In the genomic region with DNA sequence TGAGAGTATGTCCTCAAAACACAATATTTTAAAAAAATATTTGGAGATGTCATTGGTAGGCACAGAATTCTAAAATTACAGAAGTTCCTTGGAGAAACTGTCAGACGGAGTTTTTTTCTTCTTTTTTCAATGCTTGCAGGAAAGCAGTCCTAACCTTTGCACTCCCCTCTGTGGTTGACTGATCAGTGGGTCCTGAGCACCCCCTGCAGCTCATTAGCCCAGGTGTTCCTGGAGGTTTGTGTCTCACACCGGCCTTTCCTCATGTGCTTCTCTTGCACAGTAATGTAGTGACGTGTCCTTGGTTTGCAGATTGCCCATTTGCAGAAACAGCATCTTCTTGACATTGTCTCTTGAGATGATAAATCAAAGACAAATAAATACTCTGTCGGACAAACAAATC, we compare ENCODE assay signal across 8 cellular contexts.
DNase-seq lines count a peak whose midpoint lies in the region; ATAC-seq, FAIRE-seq and TF ChIP-seq lines count a peak whose summit lies in the region.

No MANE protein-coding gene starts in this region.

- H3K4me3 Mint-ChIP-seq in T-helper 2 cell treated with Interferon-gamma antibody and Interleukin-4, amounts not matched to agents 5 μg/mL and 100 μg/mL, for 36 hours: no peak overlapping the region

- H3K9me3 Mint-ChIP-seq in T-helper 2 cell treated with Interferon-gamma antibody and Interleukin-4, amounts not matched to agents 5 μg/mL and 100 μg/mL, for 36 hours: no peaks in the 10 kb centered on the region

- 10 to 29% methylated on average over 4 of the region's 4 CpGs for WGBS in body of pancreas, 2 donors
- WGBS in ovary, 3 donors: 31 to 58% (median 36%) methylated on average over 4 of the region's 4 CpGs

- TF ChIP-seq POLR2A in H54 (IDR thresholded peaks at IDR 0.05; ENCODE audit: low read depth, low read length) (no peak), body of pancreas (IDR thresholded peaks at IDR 0.05) (no peak), ovary (IDR thresholded peaks at IDR 0.05) (no peak)

- no peaks in the 10 kb centered on the region for H3K4me1 Mint-ChIP-seq in T-helper 2 cell treated with Interferon-gamma antibody and Interleukin-4, amounts not matched to agents 5 μg/mL and 100 μg/mL, for 36 hours (ENCODE audit: low read depth)

- peak in 4 of 7 experiments; percentile 10 to 48 (median 23) for TF ChIP-seq CTCF in body of pancreas (IDR thresholded peaks at IDR 0.05)
- TF ChIP-seq CTCF in ovary (IDR thresholded peaks at IDR 0.05): no peak

- H3K27me3 Mint-ChIP-seq in T-helper 2 cell treated with Interferon-gamma antibody and Interleukin-4, amounts not matched to agents 5 μg/mL and 100 μg/mL, for 36 hours (ENCODE audit: low read depth): peaks cover 4% of the 10 kb centered on the region

- H3K36me3 Mint-ChIP-seq in T-helper 2 cell treated with Interferon-gamma antibody and Interleukin-4, amounts not matched to agents 5 μg/mL and 100 μg/mL, for 36 hours (ENCODE audit: low read depth): no peaks in the 10 kb centered on the region

- H3K4me1 ChIP-seq in body of pancreas (no peaks in the 10 kb centered on the region), ovary (ENCODE audit: insufficient read depth) (no peaks in the 10 kb centered on the region)

- H3K4me3 ChIP-seq in body of pancreas (no peak overlapping the region), ovary (no peak overlapping the region)

- ATAC-seq in body of pancreas (no peak), HG03469 (IDR thresholded peaks at IDR 0.05; ENCODE audit: unreplicated experiment) (no peak)

- H3K27me3 ChIP-seq in body of pancreas (no peaks in the 10 kb centered on the region), ovary (no peaks in the 10 kb centered on the region)

- TF ChIP-seq EP300 in ovary (IDR thresholded peaks at IDR 0.05): no peak

- no peak for FAIRE-seq in H54 (lab: Jason Lieb, UNC)

- no peak overlapping the region for H3K27ac Mint-ChIP-seq in T-helper 2 cell treated with Interferon-gamma antibody and Interleukin-4, amounts not matched to agents 5 μg/mL and 100 μg/mL, for 36 hours

- no peaks in the 10 kb centered on the region for H3K9me3 ChIP-seq in body of pancreas
- H3K9me3 ChIP-seq in ovary: no peaks in the 10 kb centered on the region

- H3K27ac ChIP-seq in body of pancreas (no peak overlapping the region), ovary (no peak overlapping the region)

- DNase-seq in H54 (ENCODE audit: insufficient read length, low spot score) (peak; percentile 7), body of pancreas (peak in 3 of 4 donors; percentile 20 to 66 (median 45)), ovary (no peak), HuH-7.5 (ENCODE audit: low spot score) (no peak), putamen (ENCODE audit: low spot score) (no peak)
- peak; percentile 33 for DNase-seq in T-helper 2 cell treated with Interferon-gamma antibody and Interleukin-4, amounts not matched to agents 5 μg/mL and 100 μg/mL, for 36 hours (ENCODE audit: low spot score)
- DNase-seq in stimulated activated CD8-positive, alpha-beta memory T cell treated with anti-CD3 and anti-CD28 coated beads, Interleukin-4, amount 100 ng/mL, for 24 hours (ENCODE audit: low read depth): peak; percentile 53

- intact Hi-C loops in body of pancreas (cut with DNase I) (no loop called here), ovary (cut with DNase I) (no loop called here)

- H3K36me3 ChIP-seq in body of pancreas (replicated peaks in 1 of 2; ENCODE audit: insufficient read depth in 1 of 2, low read depth in 2 of 2): no peaks in the 10 kb centered on the region
- no peaks in the 10 kb centered on the region for H3K36me3 ChIP-seq in ovary

Comparison
In these comparisons a context has a peak if more than half of its experiments do, and no peak if none do; other contexts are left out.
1. DNase-seq: peak in H54 (single experiment), T-helper 2 cell treated with Interferon-gamma antibody and Interleukin-4, amounts not matched to agents 5 μg/mL and 100 μg/mL, for 36 hours (single experiment), body of pancreas (3 of 4) and stimulated activated CD8-positive, alpha-beta memory T cell treated with anti-CD3 and anti-CD28 coated beads, Interleukin-4, amount 100 ng/mL, for 24 hours (single experiment); none in ovary (0 of 5), HuH-7.5 (single experiment) and putamen (single experiment).
2. CTCF ChIP-seq: peak in body of pancreas (4 of 7); none in ovary (0 of 3).